In the genomic region with DNA sequence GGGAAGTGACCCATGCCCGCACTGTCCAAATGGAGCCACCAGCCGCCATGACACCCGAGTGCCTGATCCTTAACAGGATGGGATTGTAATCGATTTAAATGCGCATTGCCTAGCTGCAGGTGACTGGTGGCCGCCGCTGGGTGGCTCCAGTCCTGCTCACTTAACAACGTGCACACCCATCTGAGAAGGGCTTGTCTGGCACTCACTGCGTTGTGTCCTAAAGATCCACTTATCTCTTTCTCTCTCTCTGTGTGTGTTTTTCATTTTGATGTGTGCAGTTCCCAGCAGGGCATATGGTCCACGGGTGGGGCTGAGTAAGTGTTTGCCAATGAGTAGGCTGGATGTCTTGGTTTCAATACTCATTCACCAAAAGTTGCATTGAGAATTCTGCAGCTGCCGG, we compare ENCODE assay signal across 22 cellular contexts.
DNase-seq lines count a peak whose midpoint lies in the region; ATAC-seq and TF ChIP-seq lines count a peak whose summit lies in the region.
"Had no signal": no experiment of that assay in that cellular context is flagged by ENCODE, and none has a peak within 500 bp of the region (broad histone marks: within the 10 kb centered on the region; RNA-seq: fewer than 3 reads in every experiment).

No MANE protein-coding gene starts in this region.

- H3K9me3 Mint-ChIP-seq in dendritic cell treated with granulocyte-macrophage colony-stimulating factor and Interleukin-4, amounts not matched to agents 40 ng/mL and 50 ng/mL, for 4 days, result no peaks in the 10 kb centered on the region
- H3K9me3 Mint-ChIP-seq: activated T-cell treated with anti-CD3 and anti-CD28 coated beads, Interleukin-2, amount 50 U/mL, for 24 hours; CD8-positive, alpha-beta memory T cell had no signal

- peaks cover 90% of the 10 kb centered on the region for H3K4me1 Mint-ChIP-seq in dendritic cell treated with granulocyte-macrophage colony-stimulating factor and Interleukin-4, amounts not matched to agents 40 ng/mL and 50 ng/mL, for 4 days (ENCODE audit: low read depth)

- H3K36me3 Mint-ChIP-seq in dendritic cell treated with granulocyte-macrophage colony-stimulating factor and Interleukin-4, amounts not matched to agents 40 ng/mL and 50 ng/mL, for 4 days (ENCODE audit: low read depth), result no peaks in the 10 kb centered on the region
- H3K36me3 Mint-ChIP-seq: CD8-positive, alpha-beta memory T cell had no signal

- peak overlapping the region in 6 of 11 experiments; percentile 64 to 92 (median 71); a peak in 8 of 22 replicates for H3K9ac ChIP-seq in BLaER1 treated with 17β-estradiol and CSF1 and Interleukin-3, amounts not matched to agents 10 nM and 100 nM

- no peak overlapping the region for H3K4me3 ChIP-seq in BLaER1 treated with 17β-estradiol and CSF1 and Interleukin-3, amounts not matched to agents 10 nM and 100 nM
- H3K4me3 ChIP-seq: gastrocnemius medialis, GM23338, stomach had no signal

- peaks cover 56 to 100% (median 94%) of the 10 kb centered on the region in 10 experiments for H3K4me1 ChIP-seq in BLaER1 treated with 17β-estradiol and CSF1 and Interleukin-3, amounts not matched to agents 10 nM and 100 nM
- H3K4me1 ChIP-seq: gastrocnemius medialis had no signal

- no peaks in the 10 kb centered on the region for H3K27me3 ChIP-seq in BLaER1 treated with 17β-estradiol and CSF1 and Interleukin-3, amounts not matched to agents 10 nM and 100 nM

- no peak for ATAC-seq in GM19324 (IDR thresholded peaks at IDR 0.05; ENCODE audit: low FRiP score, unreplicated experiment)
- ATAC-seq: gastrocnemius medialis, GM23338, left cardiac atrium, PC-3, SK-N-SH treated with all-trans-retinoic acid at 6 μM for 48 hours had no signal

- H3K27ac ChIP-seq in BLaER1 treated with 17β-estradiol and CSF1 and Interleukin-3, amounts not matched to agents 10 nM and 100 nM, result peak overlapping the region in 10 of 11 experiments; percentile 68 to 99 (median 96); a peak in 18 of 22 replicates
- H3K27ac ChIP-seq: gastrocnemius medialis, neutrophil, stomach had no signal

- peak overlapping the region; percentile 86 for H3K27ac Mint-ChIP-seq in dendritic cell treated with granulocyte-macrophage colony-stimulating factor and Interleukin-4, amounts not matched to agents 40 ng/mL and 50 ng/mL, for 4 days
- H3K27ac Mint-ChIP-seq: activated T-cell treated with anti-CD3 and anti-CD28 coated beads, Interleukin-2, amount 50 U/mL, for 24 hours; GM23338 had no signal

- DNase-seq in NOMO-1 treated with dmso at 0.1 percent for 144 hours (lab: John Stamatoyannopoulos, UW; ENCODE audit: unreplicated experiment) (peak; percentile 15), NOMO-1 treated with DMSO at 0.1 percent for 48 hours (lab: John Stamatoyannopoulos, UW; ENCODE audit: unreplicated experiment) (no peak), ecto neural progenitor cell (ENCODE audit: low spot score) (no peak), DMS79 (lab: John Stamatoyannopoulos, UW) (no peak)
- DNase-seq: activated CD4-positive, alpha-beta T cell treated with anti-CD3 and anti-CD28 coated beads, Interleukin-2, amount 50 U/mL, for 4 hours; activated T-cell treated with anti-CD3 and anti-CD28 coated beads, Interleukin-2, amount 50 U/mL, for 24 hours; CD8-positive, alpha-beta memory T cell; dermis blood vessel endothelial cell; gastrocnemius medialis; left cardiac atrium; NCI-H1417; PC-3; retina; stimulated activated CD4-positive, alpha-beta T cell treated with anti-CD3 and anti-CD28 coated beads, Interleukin-15, amount 100 ng/mL, for 24 hours; stomach had no signal

- H3K4me3 Mint-ChIP-seq in dendritic cell treated with granulocyte-macrophage colony-stimulating factor and Interleukin-4, amounts not matched to agents 40 ng/mL and 50 ng/mL, for 4 days, result no peak overlapping the region
- H3K4me3 Mint-ChIP-seq: activated T-cell treated with anti-CD3 and anti-CD28 coated beads, Interleukin-2, amount 50 U/mL, for 24 hours; CD8-positive, alpha-beta memory T cell; GM23338 had no signal

- peak overlapping the region; percentile 70 to 96 (median 87); a peak in 21 of 22 replicates for H3K4me2 ChIP-seq in BLaER1 treated with 17β-estradiol and CSF1 and Interleukin-3, amounts not matched to agents 10 nM and 100 nM
- H3K4me2 ChIP-seq: GM23338 had no signal

- H3K9me3 ChIP-seq in BLaER1 treated with 17β-estradiol and CSF1 and Interleukin-3, amounts not matched to agents 10 nM and 100 nM (replicated peaks in 1 of 11), result peaks cover 0 to 5% (median under 1%) of the 10 kb centered on the region in 11 experiments; a peak in 6 of 22 replicates
- H3K9me3 ChIP-seq: gastrocnemius medialis, neutrophil, stomach had no signal

- peaks cover 3% of the 10 kb centered on the region for H3K27me3 Mint-ChIP-seq in dendritic cell treated with granulocyte-macrophage colony-stimulating factor and Interleukin-4, amounts not matched to agents 40 ng/mL and 50 ng/mL, for 4 days

- intact Hi-C loops in dendritic cell treated with granulocyte-macrophage colony-stimulating factor and Interleukin-4, amounts not matched to agents 40 ng/mL and 50 ng/mL, for 4 days (cut with micrococcal nuclease), result loop anchor here (5.0 kb wide), 2 partner anchors 37 to 72 kb away; no protein-coding TSS in a partner anchor

- H3K36me3 ChIP-seq in BLaER1 treated with 17β-estradiol and CSF1 and Interleukin-3, amounts not matched to agents 10 nM and 100 nM, result no peaks in the 10 kb centered on the region
- H3K36me3 ChIP-seq: gastrocnemius medialis, neutrophil, stomach had no signal

- peak; percentile 47 for TF ChIP-seq CTCF in LNCAP (IDR thresholded peaks at IDR 0.05)

- H4K20me1 ChIP-seq in BLaER1 treated with 17β-estradiol and CSF1 and Interleukin-3, amounts not matched to agents 10 nM and 100 nM, result no peaks in the 10 kb centered on the region
